ENCODE assay signal across 10 cellular contexts in the genomic region with DNA sequence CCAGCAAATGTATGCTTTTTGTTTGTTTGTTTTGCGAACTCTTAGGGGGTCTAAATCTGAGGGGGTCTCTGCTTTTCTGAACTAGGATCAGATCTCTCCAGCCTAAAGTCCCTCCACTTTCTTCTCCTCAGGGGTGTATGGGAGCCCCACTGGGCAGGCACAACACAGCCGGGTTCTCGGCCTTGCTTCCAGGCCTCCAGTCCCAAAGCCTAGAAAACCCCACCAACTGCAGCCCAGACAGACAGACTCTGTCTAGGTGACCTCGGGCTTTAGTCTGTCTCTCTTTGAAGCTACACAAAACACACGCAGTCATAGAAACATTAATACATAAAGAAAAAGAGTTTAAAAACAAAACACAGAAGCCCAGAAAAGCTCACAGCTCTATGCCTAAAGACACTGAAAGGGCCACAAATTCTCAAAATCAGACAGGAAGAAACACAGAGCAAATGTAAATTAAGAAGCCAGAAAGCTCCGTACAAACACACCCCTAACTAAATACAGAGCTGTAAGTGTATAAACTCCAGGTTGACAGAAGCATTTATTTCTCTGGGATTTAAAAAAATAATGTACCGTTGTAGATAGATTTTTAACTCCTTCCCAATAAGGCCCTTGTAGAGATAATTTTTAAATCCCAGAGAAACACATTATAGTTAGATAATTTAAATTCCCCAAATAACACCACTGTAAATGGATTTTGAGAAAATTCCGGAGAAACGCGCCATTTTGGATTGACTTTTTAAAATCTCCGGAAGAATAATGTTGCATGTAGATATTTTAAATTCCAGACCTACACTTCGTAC. TPM values are rescaled to one million over a fixed set of nuclear protein-coding genes. Genes with fewer than 3 reads are reported as not detected.
DNase-seq lines count a peak whose midpoint lies in the region; ATAC-seq, FAIRE-seq and TF ChIP-seq lines count a peak whose summit lies in the region.
"Had no signal": no experiment of that assay in that cellular context is flagged by ENCODE, and none has a peak within 500 bp of the region (broad histone marks: within the 10 kb centered on the region; RNA-seq: fewer than 3 reads in every experiment).

No MANE protein-coding gene starts in this region.

- CTCF ChIA-PET in SK-N-SH (lab: Yijun Ruan, JAX) = interaction anchor here (0.6 to 1.7 kb wide), 5 partner anchors 16 to 193 kb away, joined by 3 to 7 read pairs (median 3); no protein-coding TSS in a partner anchor

- FAIRE-seq in urothelium cell line (lab: Jason Lieb, UNC) = no peak

- peaks cover 88% of the 10 kb centered on the region for H3K27me3 ChIP-seq in SK-N-SH (ENCODE audit: insufficient read depth)
- H3K27me3 ChIP-seq in fibroblast of lung (ENCODE audit: control insufficient read depth, insufficient read depth, low read length) = peaks cover 61% of the 10 kb centered on the region
- H3K27me3 ChIP-seq in skeletal muscle tissue (ENCODE audit: control insufficient read depth in 3 of 3, insufficient read depth in 3 of 3, low read length in 3 of 3) = peaks cover 39 to 60% (median 52%) of the 10 kb centered on the region in 3 donors

- ATAC-seq in SK-N-SH treated with all-trans-retinoic acid at 6 μM for 48 hours (no peak), omental fat pad (ENCODE audit: low FRiP score) (no peak), GM19035 (IDR thresholded peaks at IDR 0.05; ENCODE audit: unreplicated experiment) (no peak)

- no peak overlapping the region for H3K4me2 ChIP-seq in SK-N-SH
- H3K4me2 ChIP-seq in fibroblast of lung (ENCODE audit: extremely low read depth, insufficient read depth, low read length) = peak overlapping the region; percentile 51

- no peaks in the 10 kb centered on the region for H3F3A ChIP-seq in SK-N-SH (replicated peaks; ENCODE audit: insufficient read depth)

- POLR2A ChIA-PET in SK-N-SH (lab: Yijun Ruan, JAX) = no interaction called here

- DNase-seq in SK-N-SH (no peak), RKO (ENCODE audit: low spot score) (peak; percentile 46), fibroblast of lung (ENCODE audit: low read depth in 2 of 2) (peak in 1 of 2 donors; percentile 36), urothelium cell line (ENCODE audit: low spot score) (no peak), omental fat pad (ENCODE audit: low spot score) (no peak)
- DNase-seq: activated naive CD4-positive, alpha-beta T cell treated with Interleukin-2 at 50 U/mL for 16 hours; stimulated activated CD4-positive, alpha-beta T cell treated with anti-CD3 and anti-CD28 coated beads, Interleukin-4, amount 100 ng/mL, for 1 hour had no signal

- H3K9me3 ChIP-seq in SK-N-SH (no peaks in the 10 kb centered on the region), fibroblast of lung (ENCODE audit: control insufficient read depth, insufficient read depth, low read depth, low read length) (no peaks in the 10 kb centered on the region), skeletal muscle tissue (ENCODE audit: control insufficient read depth in 3 of 3, low read length in 3 of 3) (no peaks in the 10 kb centered on the region)

- H2AFZ ChIP-seq in SK-N-SH (ENCODE audit: low read depth) (no peak overlapping the region), fibroblast of lung (ENCODE audit: low read length) (no peak overlapping the region)

- H4K20me1 ChIP-seq in SK-N-SH (ENCODE audit: insufficient read depth) (peaks cover 6% of the 10 kb centered on the region; the same call in 1 of the 2 replicates), fibroblast of lung (ENCODE audit: control insufficient read depth, extremely low read depth, insufficient read depth, low read length) (no peaks in the 10 kb centered on the region)

- no peak for TF ChIP-seq EP300 in SK-N-SH (IDR thresholded peaks at IDR 0.05; ENCODE audit: borderline replicate concordance in 1 of 2, low read depth in 1 of 2, low read length in 1 of 2)

- H3K79me2 ChIP-seq in SK-N-SH (ENCODE audit: insufficient read depth) (no peaks in the 10 kb centered on the region), fibroblast of lung (ENCODE audit: control insufficient read depth, insufficient read depth, low read length) (no peaks in the 10 kb centered on the region)

- no peaks in the 10 kb centered on the region for H3K36me3 ChIP-seq in SK-N-SH (replicated peaks in 1 of 2; ENCODE audit: control insufficient read depth in 1 of 2, insufficient read depth in 2 of 2, low read length in 1 of 2)
- H3K36me3 ChIP-seq in fibroblast of lung (ENCODE audit: control insufficient read depth, insufficient read depth, low read length) = no peaks in the 10 kb centered on the region
- H3K36me3 ChIP-seq in skeletal muscle tissue (ENCODE audit: control insufficient read depth in 3 of 3, insufficient read depth in 3 of 3, low read length in 3 of 3) = peaks cover 0 to 7% (median 5%) of the 10 kb centered on the region in 3 donors

- H3K4me1 ChIP-seq in SK-N-SH (ENCODE audit: control insufficient read depth in 1 of 2, insufficient read depth in 2 of 2, low read depth in 1 of 2, low read length in 1 of 2) = peaks cover 0 to 11% of the 10 kb centered on the region in 2 experiments; a peak in 1 of 4 replicates
- H3K4me1 ChIP-seq in fibroblast of lung (ENCODE audit: control insufficient read depth, extremely low read depth, insufficient read depth, low read length) = no peaks in the 10 kb centered on the region
- H3K4me1 ChIP-seq in skeletal muscle tissue (ENCODE audit: control insufficient read depth in 3 of 3, insufficient read depth in 3 of 3, low read length in 3 of 3) = peaks cover 26 to 29% (median 26%) of the 10 kb centered on the region in 3 donors

- WGBS in SK-N-SH (ENCODE audit: low lambda C conversion rate) = 50% methylated on average over 12 of the region's 12 CpGs

- no peak for TF ChIP-seq RAD21 in SK-N-SH (IDR thresholded peaks at IDR 0.05; ENCODE audit: low read length)

- no peaks in the 10 kb centered on the region for H3K9me2 ChIP-seq in SK-N-SH

- H3K4me3 ChIP-seq in SK-N-SH (ENCODE audit: low read depth in 2 of 2, low read length in 1 of 2) (no peak overlapping the region), fibroblast of lung (replicated peaks in 1 of 4; ENCODE audit: control extremely low read depth in 1 of 4, insufficient read depth in 1 of 4, low read depth in 3 of 4, low read length in 4 of 4) (peak overlapping the region in 2 of 4 experiments; percentile 39 to 42), skeletal muscle tissue (ENCODE audit: low read length in 3 of 3) (peak overlapping the region; percentile 52 to 75 (median 59))

- no peak overlapping the region for H3K27ac ChIP-seq in SK-N-SH (ENCODE audit: low read depth in 2 of 2, low read length in 1 of 2)
- no peak overlapping the region for H3K27ac ChIP-seq in fibroblast of lung (ENCODE audit: insufficient read depth, low read length)
- H3K27ac ChIP-seq in skeletal muscle tissue (ENCODE audit: low read depth, low read length) = peak overlapping the region; percentile 89

- H3K9ac ChIP-seq in SK-N-SH = no peak overlapping the region
- H3K9ac ChIP-seq in fibroblast of lung (ENCODE audit: insufficient read depth, low read length) = no peak overlapping the region
- peak overlapping the region; percentile 63 to 91 (median 73) for H3K9ac ChIP-seq in skeletal muscle tissue (ENCODE audit: low read depth in 1 of 3, low read length in 3 of 3)

- TF ChIP-seq CTCF in SK-N-SH (IDR thresholded peaks at IDR 0.05) (no peak), fibroblast of lung (conservative IDR thresholded peaks at IDR 0.05 in 1 of 2, IDR thresholded peaks at IDR 0.05 in 1 of 2; ENCODE audit: low read depth in 1 of 2, low read length in 2 of 2) (no peak), omental fat pad (IDR thresholded peaks at IDR 0.05) (no peak)

TF ChIP-seq in SK-N-SH, 30 proteins besides CTCF, POLR2A, EP300 and RAD21:
- peak; percentile 18; the same call in 1 of the 2 replicates for TF ChIP-seq TCF12 (IDR thresholded peaks at IDR 0.05)
- no peak for TF ChIP-seq TEAD4 (IDR thresholded peaks at IDR 0.05; ENCODE audit: borderline replicate concordance, insufficient read depth)
- TF ChIP-seq, protein P1, sequence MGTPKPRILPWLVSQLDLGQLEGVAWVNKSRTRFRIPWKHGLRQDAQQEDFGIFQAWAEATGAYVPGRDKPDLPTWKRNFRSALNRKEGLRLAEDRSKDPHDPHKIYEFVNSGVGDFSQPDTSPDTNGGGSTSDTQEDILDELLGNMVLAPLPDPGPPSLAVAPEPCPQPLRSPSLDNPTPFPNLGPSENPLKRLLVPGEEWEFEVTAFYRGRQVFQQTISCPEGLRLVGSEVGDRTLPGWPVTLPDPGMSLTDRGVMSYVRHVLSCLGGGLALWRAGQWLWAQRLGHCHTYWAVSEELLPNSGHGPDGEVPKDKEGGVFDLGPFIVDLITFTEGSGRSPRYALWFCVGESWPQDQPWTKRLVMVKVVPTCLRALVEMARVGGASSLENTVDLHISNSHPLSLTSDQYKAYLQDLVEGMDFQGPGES (IDR thresholded peaks at IDR 0.05; ENCODE audit: low read depth, low read length) = no peak

TF ChIP-seq in SK-N-SH treated with all-trans-retinoic acid at 6 μM for 48 hours, 23 proteins besides CTCF, POLR2A, EP300 and RAD21 (continues in another document):
- TF ChIP-seq TOX (CRISPR knock-in tag; IDR thresholded peaks at IDR 0.05; ENCODE audit: borderline replicate concordance) (no peak), ISL1 (CRISPR knock-in tag; IDR thresholded peaks at IDR 0.05) (no peak), BACH2 (CRISPR knock-in tag; IDR thresholded peaks at IDR 0.05; ENCODE audit: borderline replicate concordance) (no peak), CSDC2 (CRISPR knock-in tag; IDR thresholded peaks at IDR 0.05) (no peak)

RNA-seq across cellular contexts. Expression of a gene that starts 2.0 kb away (rescaled TPM):
- polyA plus RNA-seq in SK-N-SH (2012; rRNA removed) (not detected in 2 replicates), fibroblast of lung (1.7 and 7.0 TPM in 2 replicates)
- 0.13 TPM in 1 of 2 replicates, not detected in the other for polyA plus RNA-seq in SK-N-SH (2012; cell fraction: cytosol; rRNA removed)
- polyA plus RNA-seq in SK-N-SH (2012; cell fraction: nucleus; rRNA removed) = not detected in 2 replicates
- total RNA-seq in fibroblast of lung (1.8 and 3.1 TPM in 2 replicates), skeletal muscle tissue (2.6 TPM), omental fat pad (1 to 10 TPM in 2 of 4 donors, under 1 TPM in 1, not detected in 1; 0.74 to 3.7 (median 1.2) TPM)
- polyA plus RNA-seq in fibroblast of lung (2012) = 3.2 and 11.7 TPM in 2 replicates
- 1.4 and 1.5 TPM in 2 replicates for polyA minus RNA-seq in fibroblast of lung (ENCODE audit: low replicate concordance)

Comparison
In these comparisons a context has a peak if more than half of its experiments do, and no peak if none do; other contexts are left out.
1. H3K4me3 ChIP-seq: peak in skeletal muscle tissue (3 of 3); none in SK-N-SH (0 of 2).
2. H3K9ac ChIP-seq: peak in skeletal muscle tissue (3 of 3); none in SK-N-SH (single experiment) and fibroblast of lung (single experiment).